1 cellular context compared by ENCODE assay signal in genomic region chrX:68895339-68896250, GRCh38.
TF ChIP-seq lines count a peak whose summit lies in the region.

No MANE protein-coding gene starts in this region.

TF ChIP-seq in IMR-90, 13 proteins besides CTCF, POLR2A, EP300 and RAD21 (continued from another document):
- TF ChIP-seq, protein P1, sequence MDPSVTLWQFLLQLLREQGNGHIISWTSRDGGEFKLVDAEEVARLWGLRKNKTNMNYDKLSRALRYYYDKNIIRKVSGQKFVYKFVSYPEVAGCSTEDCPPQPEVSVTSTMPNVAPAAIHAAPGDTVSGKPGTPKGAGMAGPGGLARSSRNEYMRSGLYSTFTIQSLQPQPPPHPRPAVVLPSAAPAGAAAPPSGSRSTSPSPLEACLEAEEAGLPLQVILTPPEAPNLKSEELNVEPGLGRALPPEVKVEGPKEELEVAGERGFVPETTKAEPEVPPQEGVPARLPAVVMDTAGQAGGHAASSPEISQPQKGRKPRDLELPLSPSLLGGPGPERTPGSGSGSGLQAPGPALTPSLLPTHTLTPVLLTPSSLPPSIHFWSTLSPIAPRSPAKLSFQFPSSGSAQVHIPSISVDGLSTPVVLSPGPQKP (IDR thresholded peaks at IDR 0.05; ENCODE audit: borderline replicate concordance, low read depth, low read length): no peak
- TF ChIP-seq, protein P2, sequence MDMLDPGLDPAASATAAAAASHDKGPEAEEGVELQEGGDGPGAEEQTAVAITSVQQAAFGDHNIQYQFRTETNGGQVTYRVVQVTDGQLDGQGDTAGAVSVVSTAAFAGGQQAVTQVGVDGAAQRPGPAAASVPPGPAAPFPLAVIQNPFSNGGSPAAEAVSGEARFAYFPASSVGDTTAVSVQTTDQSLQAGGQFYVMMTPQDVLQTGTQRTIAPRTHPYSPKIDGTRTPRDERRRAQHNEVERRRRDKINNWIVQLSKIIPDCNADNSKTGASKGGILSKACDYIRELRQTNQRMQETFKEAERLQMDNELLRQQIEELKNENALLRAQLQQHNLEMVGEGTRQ (IDR thresholded peaks at IDR 0.05; ENCODE audit: low read depth, low read length): no peak
- TF ChIP-seq MAFK (IDR thresholded peaks at IDR 0.05; ENCODE audit: low read depth, low read length) (no peak), NFE2L2 (IDR thresholded peaks at IDR 0.05; ENCODE audit: low read depth, low read length) (no peak), SMC3 (IDR thresholded peaks at IDR 0.05; ENCODE audit: low read depth, low read length) (no peak), CHD1 (IDR thresholded peaks at IDR 0.05; ENCODE audit: low read depth, low read length) (no peak), FOS (IDR thresholded peaks at IDR 0.05; ENCODE audit: low read depth, low read length) (no peak), CEBPB (IDR thresholded peaks at IDR 0.05; ENCODE audit: low read depth, low read length) (no peak), MXI1 (IDR thresholded peaks at IDR 0.05; ENCODE audit: borderline replicate concordance, low read depth, low read length) (no peak), BHLHE40 (IDR thresholded peaks at IDR 0.05; ENCODE audit: low read depth, low read length) (no peak)
